ENCODE assay signal across 1 cellular context in the genomic region with DNA sequence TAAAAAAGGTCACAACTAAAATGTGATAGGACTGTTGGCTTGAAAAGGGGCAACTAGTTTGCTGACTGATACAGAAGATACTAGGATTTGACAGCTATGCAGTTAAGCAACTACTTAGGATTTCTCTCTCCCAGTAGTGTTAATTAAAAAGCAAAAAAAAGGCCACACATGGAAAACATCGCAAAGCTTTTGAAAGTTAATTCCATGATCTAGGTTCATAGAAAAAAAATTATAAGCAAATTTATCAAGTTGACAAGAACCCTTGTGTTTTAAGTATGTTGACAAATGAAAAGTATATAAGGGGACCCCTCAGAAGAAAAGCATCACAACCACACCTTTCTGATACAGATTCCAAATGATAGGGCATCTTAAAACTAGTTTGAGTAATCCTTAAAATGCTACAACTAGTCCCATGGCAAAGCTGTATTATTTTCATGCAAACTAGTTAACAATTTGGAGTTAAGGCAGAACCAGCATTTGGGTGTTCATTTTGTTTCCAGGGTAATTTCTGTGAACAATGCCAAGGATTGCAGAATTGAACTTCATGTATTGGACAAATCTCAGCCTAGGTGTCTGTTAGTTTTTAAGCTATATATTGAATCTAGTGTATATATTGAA.
A peak's percentile ranks its signal among the peaks of the same experiment; 100 is the strongest.
TF ChIP-seq lines count a peak whose summit lies in the region.

No MANE protein-coding gene starts in this region.

TF ChIP-seq in K562, 482 proteins besides CTCF, POLR2A, EP300 and RAD21 (continued from another document and continues in another):
- TF ChIP-seq, protein P1, sequence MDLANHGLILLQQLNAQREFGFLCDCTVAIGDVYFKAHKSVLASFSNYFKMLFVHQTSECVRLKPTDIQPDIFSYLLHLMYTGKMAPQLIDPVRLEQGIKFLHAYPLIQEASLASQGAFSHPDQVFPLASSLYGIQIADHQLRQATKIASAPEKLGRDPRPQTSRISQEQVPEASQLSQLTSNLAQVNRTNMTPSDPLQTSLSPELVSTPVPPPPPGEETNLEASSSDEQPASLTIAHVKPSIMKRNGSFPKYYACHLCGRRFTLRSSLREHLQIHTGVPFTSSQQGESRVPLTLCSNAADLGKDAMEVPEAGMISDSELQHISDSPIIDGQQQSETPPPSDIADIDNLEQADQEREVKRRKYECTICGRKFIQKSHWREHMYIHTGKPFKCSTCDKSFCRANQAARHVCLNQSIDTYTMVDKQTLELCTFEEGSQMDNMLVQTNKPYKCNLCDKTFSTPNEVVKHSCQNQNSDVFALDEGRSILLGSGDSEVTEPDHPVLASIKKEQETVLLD (IDR thresholded peaks at IDR 0.05): no peak
- TF ChIP-seq SMARCB1 (IDR thresholded peaks at IDR 0.05; ENCODE audit: insufficient read length, low read depth) (no peak), HOXB6 (CRISPR knock-in tag; IDR thresholded peaks at IDR 0.05; ENCODE audit: borderline replicate concordance) (no peak), NELFE (IDR thresholded peaks at IDR 0.05; ENCODE audit: insufficient read depth, insufficient read length) (no peak), RCOR1 (IDR thresholded peaks at IDR 0.05; ENCODE audit: borderline replicate concordance in 1 of 2, low read depth in 2 of 2, low read length in 2 of 2) (no peak), ZNF586 (CRISPR knock-in tag; conservative IDR thresholded peaks at IDR 0.05) (peak; percentile 56; the same call in 1 of the 2 replicates), JUND (IDR thresholded peaks at IDR 0.05; ENCODE audit: borderline replicate concordance, low read depth, low read length) (no peak), JUND (tag; IDR thresholded peaks at IDR 0.05; ENCODE audit: borderline replicate concordance, low read depth, low read length) (no peak), KDM5B (IDR thresholded peaks at IDR 0.05; ENCODE audit: insufficient replicate concordance, low read depth, low read length) (no peak), DIDO1 (tag; IDR thresholded peaks at IDR 0.05; ENCODE audit: low read depth) (no peak), NCOA2 (IDR thresholded peaks at IDR 0.05; ENCODE audit: partially characterized antibody in 2 of 2) (no peak), RBM34 (IDR thresholded peaks at IDR 0.05; ENCODE audit: borderline replicate concordance, insufficient read depth, low read length) (no peak), BACH1 (tag; IDR thresholded peaks at IDR 0.05) (no peak), STAT5B (CRISPR knock-in tag; IDR thresholded peaks at IDR 0.05) (no peak), TEAD4 (IDR thresholded peaks at IDR 0.05; ENCODE audit: low read length) (no peak), TEAD4 (CRISPR knock-in tag; IDR thresholded peaks at IDR 0.05; ENCODE audit: borderline replicate concordance) (no peak), ZNF444 (CRISPR knock-in tag; IDR thresholded peaks at IDR 0.05) (0 out of 2 replicates have a peak, but pooled peaks have one; percentile 65), TCF7 (IDR thresholded peaks at IDR 0.05; ENCODE audit: borderline replicate concordance) (no peak), SRSF9 (IDR thresholded peaks at IDR 0.05; ENCODE audit: borderline replicate concordance, low read depth, low read length) (no peak), DACH1 (IDR thresholded peaks at IDR 0.05; ENCODE audit: partially characterized antibody) (no peak), DDX20 (tag; IDR thresholded peaks at IDR 0.05; ENCODE audit: low read depth) (no peak), BDP1 (IDR thresholded peaks at IDR 0.05; ENCODE audit: insufficient read depth, insufficient read length) (no peak), PURB (CRISPR knock-in tag; IDR thresholded peaks at IDR 0.05; ENCODE audit: low read depth) (no peak), ZC3H11A (IDR thresholded peaks at IDR 0.05; ENCODE audit: low read depth, low read length) (no peak)
- TF ChIP-seq, protein P2, sequence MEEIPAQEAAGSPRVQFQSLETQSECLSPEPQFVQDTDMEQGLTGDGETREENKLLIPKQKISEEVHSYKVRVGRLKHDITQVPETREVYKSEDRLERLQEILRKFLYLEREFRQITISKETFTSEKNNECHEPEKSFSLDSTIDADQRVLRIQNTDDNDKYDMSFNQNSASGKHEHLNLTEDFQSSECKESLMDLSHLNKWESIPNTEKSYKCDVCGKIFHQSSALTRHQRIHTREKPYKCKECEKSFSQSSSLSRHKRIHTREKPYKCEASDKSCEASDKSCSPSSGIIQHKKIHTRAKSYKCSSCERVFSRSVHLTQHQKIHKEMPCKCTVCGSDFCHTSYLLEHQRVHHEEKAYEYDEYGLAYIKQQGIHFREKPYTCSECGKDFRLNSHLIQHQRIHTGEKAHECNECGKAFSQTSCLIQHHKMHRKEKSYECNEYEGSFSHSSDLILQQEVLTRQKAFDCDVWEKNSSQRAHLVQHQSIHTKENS (CRISPR knock-in tag; IDR thresholded peaks at IDR 0.05): 0 out of 2 replicates have a peak, but pooled peaks have one; percentile 41
- TF ChIP-seq, protein P3, sequence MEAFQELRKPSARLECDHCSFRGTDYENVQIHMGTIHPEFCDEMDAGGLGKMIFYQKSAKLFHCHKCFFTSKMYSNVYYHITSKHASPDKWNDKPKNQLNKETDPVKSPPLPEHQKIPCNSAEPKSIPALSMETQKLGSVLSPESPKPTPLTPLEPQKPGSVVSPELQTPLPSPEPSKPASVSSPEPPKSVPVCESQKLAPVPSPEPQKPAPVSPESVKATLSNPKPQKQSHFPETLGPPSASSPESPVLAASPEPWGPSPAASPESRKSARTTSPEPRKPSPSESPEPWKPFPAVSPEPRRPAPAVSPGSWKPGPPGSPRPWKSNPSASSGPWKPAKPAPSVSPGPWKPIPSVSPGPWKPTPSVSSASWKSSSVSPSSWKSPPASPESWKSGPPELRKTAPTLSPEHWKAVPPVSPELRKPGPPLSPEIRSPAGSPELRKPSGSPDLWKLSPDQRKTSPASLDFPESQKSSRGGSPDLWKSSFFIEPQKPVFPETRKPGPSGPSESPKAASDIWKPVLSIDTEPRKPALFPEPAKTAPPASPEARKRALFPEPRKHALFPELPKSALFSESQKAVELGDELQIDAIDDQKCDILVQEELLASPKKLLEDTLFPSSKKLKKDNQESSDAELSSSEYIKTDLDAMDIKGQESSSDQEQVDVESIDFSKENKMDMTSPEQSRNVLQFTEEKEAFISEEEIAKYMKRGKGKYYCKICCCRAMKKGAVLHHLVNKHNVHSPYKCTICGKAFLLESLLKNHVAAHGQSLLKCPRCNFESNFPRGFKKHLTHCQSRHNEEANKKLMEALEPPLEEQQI (IDR thresholded peaks at IDR 0.05): no peak
- TF ChIP-seq, protein P4, sequence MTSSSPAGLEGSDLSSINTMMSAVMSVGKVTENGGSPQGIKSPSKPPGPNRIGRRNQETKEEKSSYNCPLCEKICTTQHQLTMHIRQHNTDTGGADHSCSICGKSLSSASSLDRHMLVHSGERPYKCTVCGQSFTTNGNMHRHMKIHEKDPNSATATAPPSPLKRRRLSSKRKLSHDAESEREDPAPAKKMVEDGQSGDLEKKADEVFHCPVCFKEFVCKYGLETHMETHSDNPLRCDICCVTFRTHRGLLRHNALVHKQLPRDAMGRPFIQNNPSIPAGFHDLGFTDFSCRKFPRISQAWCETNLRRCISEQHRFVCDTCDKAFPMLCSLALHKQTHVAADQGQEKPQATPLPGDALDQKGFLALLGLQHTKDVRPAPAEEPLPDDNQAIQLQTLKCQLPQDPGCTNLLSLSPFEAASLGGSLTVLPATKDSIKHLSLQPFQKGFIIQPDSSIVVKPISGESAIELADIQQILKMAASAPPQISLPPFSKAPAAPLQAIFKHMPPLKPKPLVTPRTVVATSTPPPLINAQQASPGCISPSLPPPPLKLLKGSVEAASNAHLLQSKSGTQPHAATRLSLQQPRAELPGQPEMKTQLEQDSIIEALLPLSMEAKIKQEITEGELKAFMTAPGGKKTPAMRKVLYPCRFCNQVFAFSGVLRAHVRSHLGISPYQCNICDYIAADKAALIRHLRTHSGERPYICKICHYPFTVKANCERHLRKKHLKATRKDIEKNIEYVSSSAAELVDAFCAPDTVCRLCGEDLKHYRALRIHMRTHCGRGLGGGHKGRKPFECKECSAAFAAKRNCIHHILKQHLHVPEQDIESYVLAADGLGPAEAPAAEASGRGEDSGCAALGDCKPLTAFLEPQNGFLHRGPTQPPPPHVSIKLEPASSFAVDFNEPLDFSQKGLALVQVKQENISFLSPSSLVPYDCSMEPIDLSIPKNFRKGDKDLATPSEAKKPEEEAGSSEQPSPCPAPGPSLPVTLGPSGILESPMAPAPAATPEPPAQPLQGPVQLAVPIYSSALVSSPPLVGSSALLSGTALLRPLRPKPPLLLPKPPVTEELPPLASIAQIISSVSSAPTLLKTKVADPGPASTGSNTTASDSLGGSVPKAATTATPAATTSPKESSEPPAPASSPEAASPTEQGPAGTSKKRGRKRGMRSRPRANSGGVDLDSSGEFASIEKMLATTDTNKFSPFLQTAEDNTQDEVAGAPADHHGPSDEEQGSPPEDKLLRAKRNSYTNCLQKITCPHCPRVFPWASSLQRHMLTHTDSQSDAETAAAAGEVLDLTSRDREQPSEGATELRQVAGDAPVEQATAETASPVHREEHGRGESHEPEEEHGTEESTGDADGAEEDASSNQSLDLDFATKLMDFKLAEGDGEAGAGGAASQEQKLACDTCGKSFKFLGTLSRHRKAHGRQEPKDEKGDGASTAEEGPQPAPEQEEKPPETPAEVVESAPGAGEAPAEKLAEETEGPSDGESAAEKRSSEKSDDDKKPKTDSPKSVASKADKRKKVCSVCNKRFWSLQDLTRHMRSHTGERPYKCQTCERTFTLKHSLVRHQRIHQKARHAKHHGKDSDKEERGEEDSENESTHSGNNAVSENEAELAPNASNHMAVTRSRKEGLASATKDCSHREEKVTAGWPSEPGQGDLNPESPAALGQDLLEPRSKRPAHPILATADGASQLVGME (CRISPR knock-in tag; IDR thresholded peaks at IDR 0.05): no peak
- TF ChIP-seq, protein P5, sequence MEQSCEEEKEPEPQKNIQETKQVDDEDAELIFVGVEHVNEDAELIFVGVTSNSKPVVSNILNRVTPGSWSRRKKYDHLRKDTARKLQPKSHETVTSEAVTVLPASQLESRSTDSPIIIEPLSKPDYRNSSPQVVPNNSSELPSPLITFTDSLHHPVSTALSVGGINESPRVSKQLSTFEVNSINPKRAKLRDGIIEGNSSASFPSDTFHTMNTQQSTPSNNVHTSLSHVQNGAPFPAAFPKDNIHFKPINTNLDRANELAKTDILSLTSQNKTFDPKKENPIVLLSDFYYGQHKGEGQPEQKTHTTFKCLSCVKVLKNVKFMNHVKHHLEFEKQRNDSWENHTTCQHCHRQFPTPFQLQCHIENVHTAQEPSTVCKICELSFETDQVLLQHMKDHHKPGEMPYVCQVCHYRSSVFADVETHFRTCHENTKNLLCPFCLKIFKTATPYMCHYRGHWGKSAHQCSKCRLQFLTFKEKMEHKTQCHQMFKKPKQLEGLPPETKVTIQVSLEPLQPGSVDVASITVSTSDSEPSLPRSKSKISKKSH (CRISPR knock-in tag; IDR thresholded peaks at IDR 0.05): no peak
- TF ChIP-seq, protein P6, sequence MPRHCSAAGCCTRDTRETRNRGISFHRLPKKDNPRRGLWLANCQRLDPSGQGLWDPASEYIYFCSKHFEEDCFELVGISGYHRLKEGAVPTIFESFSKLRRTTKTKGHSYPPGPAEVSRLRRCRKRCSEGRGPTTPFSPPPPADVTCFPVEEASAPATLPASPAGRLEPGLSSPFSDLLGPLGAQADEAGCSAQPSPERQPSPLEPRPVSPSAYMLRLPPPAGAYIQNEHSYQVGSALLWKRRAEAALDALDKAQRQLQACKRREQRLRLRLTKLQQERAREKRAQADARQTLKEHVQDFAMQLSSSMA (CRISPR knock-in tag; IDR thresholded peaks at IDR 0.05): no peak
- TF ChIP-seq, protein P7, sequence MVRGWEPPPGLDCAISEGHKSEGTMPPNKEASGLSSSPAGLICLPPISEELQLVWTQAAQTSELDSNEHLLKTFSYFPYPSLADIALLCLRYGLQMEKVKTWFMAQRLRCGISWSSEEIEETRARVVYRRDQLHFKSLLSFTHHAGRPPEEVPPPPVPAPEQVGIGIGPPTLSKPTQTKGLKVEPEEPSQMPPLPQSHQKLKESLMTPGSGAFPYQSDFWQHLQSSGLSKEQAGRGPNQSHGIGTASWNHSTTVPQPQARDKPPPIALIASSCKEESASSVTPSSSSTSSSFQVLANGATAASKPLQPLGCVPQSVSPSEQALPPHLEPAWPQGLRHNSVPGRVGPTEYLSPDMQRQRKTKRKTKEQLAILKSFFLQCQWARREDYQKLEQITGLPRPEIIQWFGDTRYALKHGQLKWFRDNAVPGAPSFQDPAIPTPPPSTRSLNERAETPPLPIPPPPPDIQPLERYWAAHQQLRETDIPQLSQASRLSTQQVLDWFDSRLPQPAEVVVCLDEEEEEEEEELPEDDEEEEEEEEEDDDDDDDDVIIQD (CRISPR knock-in tag; IDR thresholded peaks at IDR 0.05): no peak
- TF ChIP-seq, protein P8, sequence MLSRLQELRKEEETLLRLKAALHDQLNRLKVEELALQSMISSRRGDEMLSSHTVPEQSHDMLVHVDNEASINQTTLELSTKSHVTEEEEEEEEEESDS (CRISPR knock-in tag; IDR thresholded peaks at IDR 0.05): no peak
- TF ChIP-seq, protein P9, sequence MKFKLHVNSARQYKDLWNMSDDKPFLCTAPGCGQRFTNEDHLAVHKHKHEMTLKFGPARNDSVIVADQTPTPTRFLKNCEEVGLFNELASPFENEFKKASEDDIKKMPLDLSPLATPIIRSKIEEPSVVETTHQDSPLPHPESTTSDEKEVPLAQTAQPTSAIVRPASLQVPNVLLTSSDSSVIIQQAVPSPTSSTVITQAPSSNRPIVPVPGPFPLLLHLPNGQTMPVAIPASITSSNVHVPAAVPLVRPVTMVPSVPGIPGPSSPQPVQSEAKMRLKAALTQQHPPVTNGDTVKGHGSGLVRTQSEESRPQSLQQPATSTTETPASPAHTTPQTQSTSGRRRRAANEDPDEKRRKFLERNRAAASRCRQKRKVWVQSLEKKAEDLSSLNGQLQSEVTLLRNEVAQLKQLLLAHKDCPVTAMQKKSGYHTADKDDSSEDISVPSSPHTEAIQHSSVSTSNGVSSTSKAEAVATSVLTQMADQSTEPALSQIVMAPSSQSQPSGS (CRISPR knock-in tag; IDR thresholded peaks at IDR 0.05): no peak
- TF ChIP-seq, protein P10, sequence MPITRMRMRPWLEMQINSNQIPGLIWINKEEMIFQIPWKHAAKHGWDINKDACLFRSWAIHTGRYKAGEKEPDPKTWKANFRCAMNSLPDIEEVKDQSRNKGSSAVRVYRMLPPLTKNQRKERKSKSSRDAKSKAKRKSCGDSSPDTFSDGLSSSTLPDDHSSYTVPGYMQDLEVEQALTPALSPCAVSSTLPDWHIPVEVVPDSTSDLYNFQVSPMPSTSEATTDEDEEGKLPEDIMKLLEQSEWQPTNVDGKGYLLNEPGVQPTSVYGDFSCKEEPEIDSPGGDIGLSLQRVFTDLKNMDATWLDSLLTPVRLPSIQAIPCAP (CRISPR knock-in tag; IDR thresholded peaks at IDR 0.05; ENCODE audit: borderline replicate concordance): no peak
- TF ChIP-seq, protein P11, sequence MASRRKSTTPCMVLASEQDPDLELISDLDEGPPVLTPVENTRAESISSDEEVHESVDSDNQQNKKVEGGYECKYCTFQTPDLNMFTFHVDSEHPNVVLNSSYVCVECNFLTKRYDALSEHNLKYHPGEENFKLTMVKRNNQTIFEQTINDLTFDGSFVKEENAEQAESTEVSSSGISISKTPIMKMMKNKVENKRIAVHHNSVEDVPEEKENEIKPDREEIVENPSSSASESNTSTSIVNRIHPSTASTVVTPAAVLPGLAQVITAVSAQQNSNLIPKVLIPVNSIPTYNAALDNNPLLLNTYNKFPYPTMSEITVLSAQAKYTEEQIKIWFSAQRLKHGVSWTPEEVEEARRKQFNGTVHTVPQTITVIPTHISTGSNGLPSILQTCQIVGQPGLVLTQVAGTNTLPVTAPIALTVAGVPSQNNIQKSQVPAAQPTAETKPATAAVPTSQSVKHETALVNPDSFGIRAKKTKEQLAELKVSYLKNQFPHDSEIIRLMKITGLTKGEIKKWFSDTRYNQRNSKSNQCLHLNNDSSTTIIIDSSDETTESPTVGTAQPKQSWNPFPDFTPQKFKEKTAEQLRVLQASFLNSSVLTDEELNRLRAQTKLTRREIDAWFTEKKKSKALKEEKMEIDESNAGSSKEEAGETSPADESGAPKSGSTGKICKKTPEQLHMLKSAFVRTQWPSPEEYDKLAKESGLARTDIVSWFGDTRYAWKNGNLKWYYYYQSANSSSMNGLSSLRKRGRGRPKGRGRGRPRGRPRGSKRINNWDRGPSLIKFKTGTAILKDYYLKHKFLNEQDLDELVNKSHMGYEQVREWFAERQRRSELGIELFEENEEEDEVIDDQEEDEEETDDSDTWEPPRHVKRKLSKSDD (conservative IDR thresholded peaks at IDR 0.05; ENCODE audit: low read length): no peak
